In the genomic region with DNA sequence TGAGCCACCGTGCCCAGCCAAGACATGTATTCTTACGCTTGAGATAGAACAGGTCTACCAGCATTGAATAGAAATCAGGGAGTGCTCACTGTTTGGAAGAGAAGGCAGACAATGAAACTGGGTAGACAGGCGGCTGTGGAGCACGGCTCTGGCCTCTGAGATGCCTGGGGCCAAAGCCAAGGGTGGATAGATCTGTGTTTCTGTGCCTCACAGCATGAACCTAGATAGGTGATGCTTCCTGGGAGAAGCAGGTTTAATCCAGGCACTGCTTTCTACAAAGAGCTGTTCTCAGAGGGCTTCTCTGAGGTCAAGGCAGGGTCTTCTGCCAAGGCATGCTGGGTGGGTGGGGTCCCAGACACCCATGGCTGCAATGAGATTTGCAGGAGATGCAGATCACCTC, we compare ENCODE assay signal across 18 cellular contexts. TPM values are rescaled to one million over a fixed set of nuclear protein-coding genes. Genes with fewer than 3 reads are reported as not detected.
DNase-seq lines count a peak whose midpoint lies in the region; ATAC-seq and TF ChIP-seq lines count a peak whose summit lies in the region.
"Had no signal": no experiment of that assay in that cellular context is flagged by ENCODE, and none has a peak within 500 bp of the region (broad histone marks: within the 10 kb centered on the region; RNA-seq: fewer than 3 reads in every experiment).

No MANE protein-coding gene starts in this region.

- no peak for ATAC-seq in CD4-positive, CD25-positive, alpha-beta regulatory T cell (ENCODE audit: low read depth in 2 of 2)
- peak; percentile 62 for ATAC-seq in esophagus mucosa
- no peak for ATAC-seq in activated naive CD4-positive, alpha-beta T cell treated with anti-CD3 and anti-CD28 coated beads, Interleukin-2, amount 50 U/mL, for 72 hours

- no peaks in the 10 kb centered on the region for H3K27me3 ChIP-seq in CD4-positive, CD25-positive, alpha-beta regulatory T cell (ENCODE audit: control insufficient read depth, insufficient read depth, low read length)
- H3K27me3 ChIP-seq: SJCRH30 had no signal

- H3K27me3 Mint-ChIP-seq in CD4-positive, CD25-positive, alpha-beta regulatory T cell = no peaks in the 10 kb centered on the region
- H3K27me3 Mint-ChIP-seq in neural crest cell (ENCODE audit: low read depth) = peaks cover 44% of the 10 kb centered on the region

- peak overlapping the region; percentile 4 to 70 (median 56) for H3K4me3 Mint-ChIP-seq in CD4-positive, CD25-positive, alpha-beta regulatory T cell
- H3K4me3 Mint-ChIP-seq in neural crest cell = peak overlapping the region; percentile 38

- no peak overlapping the region for H3K4me3 ChIP-seq in CD4-positive, CD25-positive, alpha-beta regulatory T cell (ENCODE audit: low read depth, low read length)
- H3K4me3 ChIP-seq: GM23248, SJCRH30 had no signal

- no peaks in the 10 kb centered on the region for H3K36me3 ChIP-seq in CD4-positive, CD25-positive, alpha-beta regulatory T cell (ENCODE audit: control insufficient read depth, insufficient read depth, low read length)
- H3K36me3 ChIP-seq: SJCRH30 had no signal

- no peak for DNase-seq in CD4-positive, CD25-positive, alpha-beta regulatory T cell
- peak; percentile 54 for DNase-seq in ELF-1 (ENCODE audit: low read depth, low spot score)
- DNase-seq in neural crest cell (ENCODE audit: low read depth, low spot score) = no peak
- no peak for DNase-seq in NCI-H2196 treated with DMSO at 0.1 percent for 48 hours (lab: John Stamatoyannopoulos, UW; ENCODE audit: unreplicated experiment)
- DNase-seq in activated naive CD4-positive, alpha-beta T cell treated with anti-CD3 and anti-CD28 coated beads, Interleukin-2, amount 50 U/mL, for 72 hours (ENCODE audit: low spot score in 2 of 2) = no peak
- DNase-seq in NCI-H1694 (lab: John Stamatoyannopoulos, UW) = no peak
- DNase-seq: C1 segment of cervical spinal cord, Calu3, GM23248, HCEC 1CT, NCI-H1417, NCI-H2029 treated with DMSO at 0.1 percent for 48 hours, NCI-H2171 treated with DMSO at 0.1 percent for 48 hours, NCI-H774, SJCRH30 had no signal

- peaks cover 0 to 28% (median 14%) of the 10 kb centered on the region in 4 donors for H3K4me1 Mint-ChIP-seq in CD4-positive, CD25-positive, alpha-beta regulatory T cell
- H3K4me1 Mint-ChIP-seq in neural crest cell = no peaks in the 10 kb centered on the region

- H3K9me3 ChIP-seq in CD4-positive, CD25-positive, alpha-beta regulatory T cell (ENCODE audit: control insufficient read depth in 2 of 2, low read length in 2 of 2) = no peaks in the 10 kb centered on the region
- H3K9me3 ChIP-seq: SJCRH30 had no signal

- H3K27ac ChIP-seq in CD4-positive, CD25-positive, alpha-beta regulatory T cell (ENCODE audit: insufficient read depth, low read length, poor library complexity, severe bottlenecking) = no peak overlapping the region
- H3K27ac ChIP-seq: GM23248, SJCRH30 had no signal

- no peaks in the 10 kb centered on the region for H3K9me3 Mint-ChIP-seq in CD4-positive, CD25-positive, alpha-beta regulatory T cell
- H3K9me3 Mint-ChIP-seq in neural crest cell = no peaks in the 10 kb centered on the region
- H3K9me3 Mint-ChIP-seq in activated naive CD4-positive, alpha-beta T cell treated with anti-CD3 and anti-CD28 coated beads, Interleukin-2, amount 50 U/mL, for 72 hours = no peaks in the 10 kb centered on the region

- H3K36me3 Mint-ChIP-seq in CD4-positive, CD25-positive, alpha-beta regulatory T cell = no peaks in the 10 kb centered on the region
- H3K36me3 Mint-ChIP-seq in neural crest cell (ENCODE audit: low read depth) = no peaks in the 10 kb centered on the region
- no peaks in the 10 kb centered on the region for H3K36me3 Mint-ChIP-seq in activated naive CD4-positive, alpha-beta T cell treated with anti-CD3 and anti-CD28 coated beads, Interleukin-2, amount 50 U/mL, for 72 hours

- H3K27ac Mint-ChIP-seq in CD4-positive, CD25-positive, alpha-beta regulatory T cell = peak overlapping the region in 2 of 3 donors; percentile 3 to 33
- H3K27ac Mint-ChIP-seq in neural crest cell (ENCODE audit: unreplicated experiment) = no peak overlapping the region
- no peak overlapping the region for H3K27ac Mint-ChIP-seq in activated naive CD4-positive, alpha-beta T cell treated with anti-CD3 and anti-CD28 coated beads, Interleukin-2, amount 50 U/mL, for 72 hours

- TF ChIP-seq CTCF in neural crest cell (conservative IDR thresholded peaks at IDR 0.05) = no peak

- H3K4me1 ChIP-seq in CD4-positive, CD25-positive, alpha-beta regulatory T cell (ENCODE audit: control insufficient read depth, insufficient read depth, low read length, poor library complexity, severe bottlenecking) = peaks cover 24% of the 10 kb centered on the region

RNA-seq across cellular contexts. Expression of a gene that starts 24.6 kb away (rescaled TPM):
- total RNA-seq in CD4-positive, CD25-positive, alpha-beta regulatory T cell = not detected
- polyA plus RNA-seq in CD4-positive, CD25-positive, alpha-beta regulatory T cell = not detected
- not detected for total RNA-seq in esophagus mucosa
- total RNA-seq in neural crest cell = not detected in 2 replicates
- not detected for total RNA-seq in activated naive CD4-positive, alpha-beta T cell treated with anti-CD3 and anti-CD28 coated beads, Interleukin-2, amount 50 U/mL, for 72 hours
- total RNA-seq: Calu3, G401, GM23248, NCI-H460, SJCRH30 had no signal
- polyA plus RNA-seq: GM23248 had no signal

RNA-seq across cellular contexts. Expression of a gene that starts 55.6 kb away (rescaled TPM):
- 26.3 TPM for total RNA-seq in CD4-positive, CD25-positive, alpha-beta regulatory T cell
- 10 to 100 TPM; 47.0 to 60.1 (median 52.0) TPM for polyA plus RNA-seq in CD4-positive, CD25-positive, alpha-beta regulatory T cell
- 15.8 TPM for total RNA-seq in esophagus mucosa
- total RNA-seq in neural crest cell = 42.9 and 45.3 TPM in 2 replicates
- 10 to 100 TPM; 33.8 to 35.8 TPM for total RNA-seq in activated naive CD4-positive, alpha-beta T cell treated with anti-CD3 and anti-CD28 coated beads, Interleukin-2, amount 50 U/mL, for 72 hours

RNA-seq across cellular contexts. Expression of a gene that starts 55.8 kb away (rescaled TPM):
- total RNA-seq in CD4-positive, CD25-positive, alpha-beta regulatory T cell = 9.7 TPM
- 10 to 100 TPM; 22.3 to 28.9 (median 26.8) TPM for polyA plus RNA-seq in CD4-positive, CD25-positive, alpha-beta regulatory T cell
- total RNA-seq in esophagus mucosa = 10.2 TPM
- 25.2 and 28.3 TPM in 2 replicates for total RNA-seq in neural crest cell
- 10 to 100 TPM in 1 of 2 donors, 1 to 10 TPM in 1; 7.2 to 14.8 TPM for total RNA-seq in activated naive CD4-positive, alpha-beta T cell treated with anti-CD3 and anti-CD28 coated beads, Interleukin-2, amount 50 U/mL, for 72 hours

Comparison
In these comparisons a context has a peak if more than half of its experiments do, and no peak if none do; other contexts are left out.
1. H3K27ac Mint-ChIP-seq: peak in CD4-positive, CD25-positive, alpha-beta regulatory T cell (2 of 3); none in neural crest cell (single experiment) and activated naive CD4-positive, alpha-beta T cell treated with anti-CD3 and anti-CD28 coated beads, Interleukin-2, amount 50 U/mL, for 72 hours (0 of 2).